Comparison of ENCODE assay signal across 12 cellular contexts in genomic region chr7:106089647-106090046, GRCh38. TPM values are rescaled to one million over a fixed set of nuclear protein-coding genes. Genes with fewer than 3 reads are reported as not detected.
DNase-seq lines count a peak whose midpoint lies in the region; ATAC-seq and TF ChIP-seq lines count a peak whose summit lies in the region.
"Had no signal": no experiment of that assay in that cellular context is flagged by ENCODE, and none has a peak within 500 bp of the region (broad histone marks: within the 10 kb centered on the region; RNA-seq: fewer than 3 reads in every experiment).

No MANE protein-coding gene starts in this region.

- H3K27me3 ChIP-seq in testis (no peaks in the 10 kb centered on the region), WERI-Rb-1 (ENCODE audit: insufficient read depth, low read depth, severe bottlenecking) (no peaks in the 10 kb centered on the region)
- H3K27me3 ChIP-seq: body of pancreas had no signal

- TF ChIP-seq CTCF in testis (IDR thresholded peaks at IDR 0.05): no peak
- TF ChIP-seq CTCF in WERI-Rb-1 (IDR thresholded peaks at IDR 0.05; ENCODE audit: low read depth, low read length): no peak

- H3K9me3 ChIP-seq in testis (no peaks in the 10 kb centered on the region), WERI-Rb-1 (ENCODE audit: severe bottlenecking) (peaks cover 2% of the 10 kb centered on the region)
- H3K9me3 ChIP-seq: body of pancreas had no signal

- 89 to 90% methylated on average over 4 of the region's 4 CpGs for WGBS in testis, 2 donors

- no peak overlapping the region for H3K27ac ChIP-seq in testis
- no peak overlapping the region for H3K27ac ChIP-seq in WERI-Rb-1
- H3K27ac ChIP-seq: body of pancreas had no signal

- intact Hi-C loops in testis (cut with DNase I; ENCODE audit: low total_unique reads): no loop called here

- ATAC-seq in GM19351 (IDR thresholded peaks at IDR 0.05; ENCODE audit: unreplicated experiment) (peak; percentile 97), HG02798 (IDR thresholded peaks at IDR 0.05; ENCODE audit: poor library complexity, unreplicated experiment) (peak; percentile 85), HG03558 (IDR thresholded peaks at IDR 0.05; ENCODE audit: extremely low read depth, unreplicated experiment) (peak; percentile 75)
- ATAC-seq: body of pancreas had no signal

- H3K4me1 ChIP-seq in testis: no peaks in the 10 kb centered on the region
- H3K4me1 ChIP-seq: body of pancreas had no signal

- H3K4me3 ChIP-seq in testis (no peak overlapping the region), WERI-Rb-1 (ENCODE audit: low read depth, low read length) (no peak overlapping the region)
- H3K4me3 ChIP-seq: body of pancreas had no signal

- no peak for TF ChIP-seq POLR2A in testis (IDR thresholded peaks at IDR 0.05)

- H3K36me3 ChIP-seq in testis (ENCODE audit: low read depth, missing control alignments) (no peaks in the 10 kb centered on the region), WERI-Rb-1 (peaks cover 62% of the 10 kb centered on the region)

- DNase-seq in CD1c-positive myeloid dendritic cell (ENCODE audit: extremely low spot score): peak; percentile 20
- DNase-seq in testis: no peak
- DNase-seq in WERI-Rb-1: no peak
- DNase-seq in stimulated activated CD4-positive, alpha-beta T cell treated with anti-CD3 and anti-CD28 coated beads, Interleukin-4, amount 100 ng/mL, for 4 hours: no peak
- DNase-seq in NCI-H748 treated with DMSO at 0.1 percent for 48 hours (lab: John Stamatoyannopoulos, UW): no peak
- DNase-seq: body of pancreas, NCI-H1092, small intestine, T-helper 9 cell had no signal

RNA-seq across cellular contexts. Expression of gene SYPL1, which starts 22.5 kb away (rescaled TPM):
- total RNA-seq in testis: 100 to 1,000 TPM in 1 of 2 donors, 10 to 100 TPM in 1; 100.0 to 116 TPM
- polyA plus RNA-seq in testis (ENCODE audit: insufficient read depth, low read depth, low replicate concordance): 209 TPM
